In genomic region chr10:100485336-100485735, GRCh38 we compare ENCODE assay signal across 19 cellular contexts. TPM values are rescaled to one million over a fixed set of nuclear protein-coding genes. Genes with fewer than 3 reads are reported as not detected.
"Had no signal": no experiment of that assay in that cellular context is flagged by ENCODE, and none has a peak within 500 bp of the region (broad histone marks: within the 10 kb centered on the region; RNA-seq: fewer than 3 reads in every experiment).

No MANE protein-coding gene starts in this region.

- H3K36me3 ChIP-seq: colonic mucosa, uterus had no signal

- H3K27ac Mint-ChIP-seq: activated naive CD4-positive, alpha-beta T cell treated with anti-CD3 and anti-CD28 coated beads, Interleukin-2, amount 50 U/mL, for 24 hours; activated T-helper 2 cell treated with anti-CD3 and anti-CD28 coated beads, Interferon-gamma antibody, Interleukin-2, Interleukin-4, amounts not matched to agents 10 μg/mL and 5 μg/mL and 100 μg/mL, durations not matched to agents 14 hours and 24 hours and 36 hours; stimulated activated memory B cell treated with anti-CD40 and anti-IgM and Interleukin-4, amounts not matched to agents 10 μg/mL and 1 μg/mL and 100 μg/mL, for 72 hours; T-helper 2 cell treated with Interferon-gamma antibody and Interleukin-4, amounts not matched to agents 5 μg/mL and 100 μg/mL, for 36 hours had no signal

- ATAC-seq: activated CD4-positive, CD25-positive, alpha-beta regulatory T cell treated with anti-CD3 and anti-CD28 coated beads, Interleukin-2, amount 50 U/mL, for 24 hours; foreskin keratinocyte; left lobe of liver; stimulated activated memory B cell treated with anti-CD40 and anti-IgM and Interleukin-4, amounts not matched to agents 10 μg/mL and 1 μg/mL and 100 μg/mL, for 72 hours had no signal

- H3K4me3 Mint-ChIP-seq: activated naive CD4-positive, alpha-beta T cell treated with anti-CD3 and anti-CD28 coated beads, Interleukin-2, amount 50 U/mL, for 24 hours; stimulated activated memory B cell treated with anti-CD40 and anti-IgM and Interleukin-4, amounts not matched to agents 10 μg/mL and 1 μg/mL and 100 μg/mL, for 72 hours; T-helper 2 cell treated with Interferon-gamma antibody and Interleukin-4, amounts not matched to agents 5 μg/mL and 100 μg/mL, for 36 hours had no signal

- H3K4me1 ChIP-seq: colonic mucosa, foreskin keratinocyte, uterus had no signal

- H3K4me3 ChIP-seq: colonic mucosa, tibial artery, uterus had no signal

- DNase-seq: activated CD4-positive, alpha-beta T cell treated with anti-CD3 and anti-CD28 coated beads, Interleukin-2, amount 50 U/mL, for 4 hours; central memory CD4-positive, alpha-beta T cell; colonic mucosa; effector CD4-positive, alpha-beta T cell; foreskin keratinocyte; glutamatergic neuron; hypothalamus; islet precursor cell; stimulated activated CD4-positive, alpha-beta T cell treated with anti-CD3 and anti-CD28 coated beads, Interleukin-2, amount 100 ng/mL, for 48 hours; tibial artery; uterus had no signal

- H3K9me3 Mint-ChIP-seq: activated naive CD4-positive, alpha-beta T cell treated with anti-CD3 and anti-CD28 coated beads, Interleukin-2, amount 50 U/mL, for 24 hours; activated T-helper 2 cell treated with anti-CD3 and anti-CD28 coated beads, Interferon-gamma antibody, Interleukin-2, Interleukin-4, amounts not matched to agents 10 μg/mL and 5 μg/mL and 100 μg/mL, durations not matched to agents 14 hours and 24 hours and 36 hours; brain; T-helper 2 cell treated with Interferon-gamma antibody and Interleukin-4, amounts not matched to agents 5 μg/mL and 100 μg/mL, for 36 hours had no signal

- H3K9me3 ChIP-seq: colonic mucosa, tibial artery, uterus had no signal

- H3K27ac ChIP-seq: colonic mucosa, foreskin keratinocyte, tibial artery, uterus had no signal

RNA-seq across cellular contexts. Expression of gene WNT8B, which starts 22.5 kb away (rescaled TPM):
- total RNA-seq: colonic mucosa, foreskin keratinocyte, left lobe of liver, lung microvascular endothelial cell had no signal
- polyA plus RNA-seq: foreskin keratinocyte had no signal
